ENCODE assay signal across 8 cellular contexts in the genomic region with DNA sequence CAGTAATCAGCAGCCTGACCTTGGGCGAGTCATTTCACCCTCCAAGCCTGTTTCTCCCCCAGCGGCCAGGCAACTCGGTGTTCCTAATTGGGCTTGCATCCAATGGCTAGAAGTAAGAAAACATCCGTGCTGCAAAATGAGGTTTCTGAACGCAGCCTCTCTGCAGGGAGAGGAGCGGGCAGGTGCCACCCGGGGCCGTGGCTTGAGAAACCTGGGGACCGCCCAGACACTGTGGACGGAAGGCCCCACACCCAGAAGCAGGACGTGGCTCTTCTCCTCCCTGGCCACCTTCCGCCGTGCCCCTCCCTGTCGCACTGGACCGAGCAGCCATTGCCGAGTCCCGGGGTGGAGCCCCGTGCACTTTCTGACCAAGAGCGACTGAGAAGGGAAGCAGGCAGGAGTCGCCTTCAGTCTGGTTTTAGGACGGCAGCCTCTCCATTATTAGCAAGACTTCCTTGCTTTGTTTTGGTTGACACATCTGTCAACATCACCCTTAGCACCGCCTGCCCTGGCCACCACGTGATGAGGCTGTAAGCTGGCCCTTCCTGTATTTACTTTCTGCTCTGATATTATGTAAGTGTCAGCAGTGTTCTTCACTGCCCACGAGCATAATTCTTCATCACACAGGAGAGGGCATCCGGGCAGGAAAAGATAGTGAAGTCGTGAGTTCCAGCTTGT. TPM values are rescaled to one million over a fixed set of nuclear protein-coding genes. Genes with fewer than 3 reads are reported as not detected.
DNase-seq lines count a peak whose midpoint lies in the region; ATAC-seq and TF ChIP-seq lines count a peak whose summit lies in the region.

No MANE protein-coding gene starts in this region.

- peak overlapping the region; percentile 58 to 99 for H3K18ac ChIP-seq in mesenchymal stem cell (ENCODE audit: low read depth in 1 of 2, low read length in 2 of 2)

- H4K91ac ChIP-seq in mesenchymal stem cell (ENCODE audit: low read length): peak overlapping the region; percentile 96

- H3K79me1 ChIP-seq in mesenchymal stem cell (replicated peaks; ENCODE audit: low read length, poor library complexity, severe bottlenecking): peaks cover 4% of the 10 kb centered on the region

- CTCF ChIA-PET in activated CD8-positive, alpha-beta T cell treated with anti-CD3 and anti-CD28 coated beads for 36 hours (lab: Charles Lee): interaction anchor here (1.0 to 2.2 kb wide), 5 partner anchors 12 to 65 kb away, joined by 3 to 8 read pairs (median 5); no protein-coding TSS in a partner anchor

- no peak for TF ChIP-seq CTCF in activated CD8-positive, alpha-beta T cell treated with anti-CD3 and anti-CD28 coated beads for 36 hours (IDR thresholded peaks at IDR 0.05)
- no peak for TF ChIP-seq CTCF in endothelial cell (IDR thresholded peaks at IDR 0.05; ENCODE audit: unreplicated experiment)

- peak overlapping the region; percentile 85 for H3K4me2 ChIP-seq in mesenchymal stem cell (ENCODE audit: low read length, poor library complexity, severe bottlenecking)

- H3K27me3 ChIP-seq in HAP-1 (ENCODE audit: low read depth) (no peaks in the 10 kb centered on the region), mesenchymal stem cell (ENCODE audit: control insufficient read depth in 1 of 2, insufficient read depth in 1 of 2, low read length in 2 of 2) (no peaks in the 10 kb centered on the region)

- peak overlapping the region in 1 of 2 experiments; percentile 92 for H3K23ac ChIP-seq in mesenchymal stem cell (ENCODE audit: low read length in 2 of 2)

- peak overlapping the region in 1 of 2 experiments; percentile 8 for H2BK12ac ChIP-seq in mesenchymal stem cell (ENCODE audit: low read length in 2 of 2)

- H3K4me1 ChIP-seq in HAP-1: peaks cover 24% of the 10 kb centered on the region
- peaks cover 11% of the 10 kb centered on the region for H3K4me1 ChIP-seq in mesenchymal stem cell (ENCODE audit: control insufficient read depth, insufficient read depth, low read depth, low read length)

- intact Hi-C loops in activated CD8-positive, alpha-beta T cell treated with anti-CD3 and anti-CD28 coated beads for 36 hours (cut with micrococcal nuclease): no loop called here

- H3K14ac ChIP-seq in mesenchymal stem cell (ENCODE audit: low read length in 2 of 2): peak overlapping the region in 1 of 2 experiments; percentile 68

- peak overlapping the region; percentile 98 for H3K27ac Mint-ChIP-seq in activated CD8-positive, alpha-beta T cell treated with anti-CD3 and anti-CD28 coated beads for 36 hours
- H3K27ac Mint-ChIP-seq in endothelial cell (ENCODE audit: unreplicated experiment): peak overlapping the region; percentile 96
- peak overlapping the region; percentile 98 for H3K27ac Mint-ChIP-seq in stimulated activated naive CD8-positive, alpha-beta T cell treated with anti-CD3 and anti-CD28 coated beads, Interleukin-15, Interleukin-2, amounts not matched to agents 100 ng/mL and 50 ng/mL, for 24 hours

- no peaks in the 10 kb centered on the region for H3K9me3 ChIP-seq in HAP-1
- no peaks in the 10 kb centered on the region for H3K9me3 ChIP-seq in mesenchymal stem cell (ENCODE audit: control insufficient read depth, low read length)

- no peak overlapping the region for H2BK5ac ChIP-seq in mesenchymal stem cell (ENCODE audit: low read depth, low read length, poor library complexity, severe bottlenecking)

- H2BK15ac ChIP-seq in mesenchymal stem cell (ENCODE audit: low read depth, poor library complexity, severe bottlenecking): no peak overlapping the region

- WGBS in mesenchymal stem cell: under 1% methylated on average over 23 of the region's 26 CpGs

- H3K9me3 Mint-ChIP-seq in activated CD8-positive, alpha-beta T cell treated with anti-CD3 and anti-CD28 coated beads for 36 hours: no peaks in the 10 kb centered on the region
- no peaks in the 10 kb centered on the region for H3K9me3 Mint-ChIP-seq in endothelial cell (ENCODE audit: unreplicated experiment)
- H3K9me3 Mint-ChIP-seq in stimulated activated naive CD8-positive, alpha-beta T cell treated with anti-CD3 and anti-CD28 coated beads, Interleukin-15, Interleukin-2, amounts not matched to agents 100 ng/mL and 50 ng/mL, for 24 hours: no peaks in the 10 kb centered on the region

- H3K4me3 Mint-ChIP-seq in activated CD8-positive, alpha-beta T cell treated with anti-CD3 and anti-CD28 coated beads for 36 hours: peak overlapping the region; percentile 98
- peak overlapping the region; percentile 97 for H3K4me3 Mint-ChIP-seq in endothelial cell (ENCODE audit: unreplicated experiment)
- H3K4me3 Mint-ChIP-seq in stimulated activated naive CD8-positive, alpha-beta T cell treated with anti-CD3 and anti-CD28 coated beads, Interleukin-15, Interleukin-2, amounts not matched to agents 100 ng/mL and 50 ng/mL, for 24 hours: peak overlapping the region; percentile 99

- ATAC-seq in activated CD8-positive, alpha-beta T cell treated with anti-CD3 and anti-CD28 coated beads for 36 hours: peak; percentile 8

- H3K36me3 ChIP-seq in HAP-1 (replicated peaks) (peaks cover 53% of the 10 kb centered on the region), mesenchymal stem cell (ENCODE audit: control insufficient read depth in 1 of 2, insufficient read depth in 2 of 2, low read depth in 1 of 2, low read length in 2 of 2) (peaks cover 3 to 34% of the 10 kb centered on the region in 2 experiments)

- DNase-seq in DMS 273 (lab: John Stamatoyannopoulos, UW; ENCODE audit: unreplicated experiment): peak; percentile 75
- peak; percentile 72 to 81 for DNase-seq in HAP-1 (ENCODE audit: low spot score in 2 of 2)
- peak; percentile 2 to 57 for DNase-seq in NCI-H526 (lab: John Stamatoyannopoulos, UW)
- peak; percentile 63 for DNase-seq in activated CD8-positive, alpha-beta T cell treated with anti-CD3 and anti-CD28 coated beads for 36 hours
- DNase-seq in endothelial cell (ENCODE audit: low spot score): peak; percentile 66
- peak; percentile 83 for DNase-seq in mesenchymal stem cell
- no peak for DNase-seq in NCI-H187 treated with DMSO at 0.1 percent for 48 hours (lab: John Stamatoyannopoulos, UW)

- peak overlapping the region; percentile 44 for H2BK120ac ChIP-seq in mesenchymal stem cell (ENCODE audit: low read depth, low read length)

- H3K27me3 Mint-ChIP-seq in activated CD8-positive, alpha-beta T cell treated with anti-CD3 and anti-CD28 coated beads for 36 hours: no peaks in the 10 kb centered on the region
- peaks cover 10% of the 10 kb centered on the region for H3K27me3 Mint-ChIP-seq in endothelial cell (ENCODE audit: unreplicated experiment)
- H3K27me3 Mint-ChIP-seq in stimulated activated naive CD8-positive, alpha-beta T cell treated with anti-CD3 and anti-CD28 coated beads, Interleukin-15, Interleukin-2, amounts not matched to agents 100 ng/mL and 50 ng/mL, for 24 hours: no peaks in the 10 kb centered on the region

- H3K27ac ChIP-seq in mesenchymal stem cell (ENCODE audit: low read length, poor library complexity, severe bottlenecking): peak overlapping the region; percentile 56

- peak overlapping the region; percentile 98 for H3K4me3 ChIP-seq in HAP-1
- peak overlapping the region; percentile 97 to 98 for H3K4me3 ChIP-seq in mesenchymal stem cell (ENCODE audit: insufficient read depth in 1 of 2, low read depth in 1 of 2, low read length in 2 of 2)

- H4K8ac ChIP-seq in mesenchymal stem cell (ENCODE audit: low read length): peak overlapping the region; percentile 10

- peak overlapping the region; percentile 94 for H2AFZ ChIP-seq in mesenchymal stem cell (ENCODE audit: low read depth, low read length)

- peak overlapping the region; percentile 90 for H3K4ac ChIP-seq in mesenchymal stem cell (ENCODE audit: low read depth in 1 of 2, low read length in 2 of 2)

- H2AK5ac ChIP-seq in mesenchymal stem cell (ENCODE audit: low read length, severe bottlenecking): no peak overlapping the region

- H3K9ac ChIP-seq in mesenchymal stem cell (ENCODE audit: low read length): peak overlapping the region; percentile 98

- peaks cover 39% of the 10 kb centered on the region for H3K4me1 Mint-ChIP-seq in activated CD8-positive, alpha-beta T cell treated with anti-CD3 and anti-CD28 coated beads for 36 hours (ENCODE audit: low read depth)
- peaks cover 23% of the 10 kb centered on the region for H3K4me1 Mint-ChIP-seq in endothelial cell (ENCODE audit: unreplicated experiment)
- H3K4me1 Mint-ChIP-seq in stimulated activated naive CD8-positive, alpha-beta T cell treated with anti-CD3 and anti-CD28 coated beads, Interleukin-15, Interleukin-2, amounts not matched to agents 100 ng/mL and 50 ng/mL, for 24 hours (ENCODE audit: low read depth): peaks cover 52% of the 10 kb centered on the region

- in situ Hi-C loops in HAP-1 (cut with MboI; ENCODE audit: low sequenced_read_pairs): no loop called here

- POLR2A ChIA-PET in activated CD8-positive, alpha-beta T cell treated with anti-CD3 and anti-CD28 coated beads for 36 hours (lab: Charles Lee): interaction anchor here (0.6 to 7.8 kb wide), 29 partner anchors 12 to 600 kb away, joined by 3 to 145 read pairs (median 4); a partner anchor contains a TSS

- H3K36me3 Mint-ChIP-seq in activated CD8-positive, alpha-beta T cell treated with anti-CD3 and anti-CD28 coated beads for 36 hours (ENCODE audit: low read depth): peaks cover 51% of the 10 kb centered on the region
- peaks cover 26% of the 10 kb centered on the region for H3K36me3 Mint-ChIP-seq in endothelial cell (ENCODE audit: low read depth, unreplicated experiment)
- H3K36me3 Mint-ChIP-seq in stimulated activated naive CD8-positive, alpha-beta T cell treated with anti-CD3 and anti-CD28 coated beads, Interleukin-15, Interleukin-2, amounts not matched to agents 100 ng/mL and 50 ng/mL, for 24 hours (ENCODE audit: low read depth): peaks cover 53% of the 10 kb centered on the region

RNA-seq across cellular contexts. Expression of a gene that starts 0.8 kb away (rescaled TPM):
- total RNA-seq in activated CD8-positive, alpha-beta T cell treated with anti-CD3 and anti-CD28 coated beads for 36 hours: 100 to 1,000 TPM; 142 to 150 TPM
- 60.8 TPM for total RNA-seq in endothelial cell (ENCODE audit: unreplicated experiment)
- 93.8 TPM for polyA plus RNA-seq in mesenchymal stem cell (2013, experiment 1 of 2)
- polyA plus RNA-seq in mesenchymal stem cell (2013, experiment 2 of 2): 94.5 TPM

RNA-seq across cellular contexts. Expression of a gene that starts 29.0 kb away (rescaled TPM):
- not detected for total RNA-seq in activated CD8-positive, alpha-beta T cell treated with anti-CD3 and anti-CD28 coated beads for 36 hours
- total RNA-seq in endothelial cell (ENCODE audit: unreplicated experiment): 7.8 TPM
- not detected for polyA plus RNA-seq in mesenchymal stem cell (2013, experiment 1 of 2)
- 0.03 TPM for polyA plus RNA-seq in mesenchymal stem cell (2013, experiment 2 of 2)

RNA-seq across cellular contexts. Expression of a gene that starts 56.6 kb away (rescaled TPM):
- 100 to 1,000 TPM; 135 to 153 TPM for total RNA-seq in activated CD8-positive, alpha-beta T cell treated with anti-CD3 and anti-CD28 coated beads for 36 hours
- total RNA-seq in endothelial cell (ENCODE audit: unreplicated experiment): 2.4 TPM
- polyA plus RNA-seq in mesenchymal stem cell (2013, experiment 1 of 2): 10.4 TPM
- polyA plus RNA-seq in mesenchymal stem cell (2013, experiment 2 of 2): 10.5 TPM

Comparison
In these comparisons a context has a peak if more than half of its experiments do, and no peak if none do; other contexts are left out.
1. RNA of a gene that starts 56.6 kb away (total RNA-seq): 135 to 153 TPM in activated CD8-positive, alpha-beta T cell treated with anti-CD3 and anti-CD28 coated beads for 36 hours; 2.4 TPM in endothelial cell (single experiment); every median in the first group is over 10 times any median in the second.
2. Peak in every context shown above with its lines, with median percentiles within 50 percentile points of each other: H3K27ac Mint-ChIP-seq and H3K4me3 Mint-ChIP-seq.